1 cellular context compared by ENCODE assay signal in genomic region chr20:48638546-48638945, GRCh38.
TF ChIP-seq lines count a peak whose summit lies in the region.

No MANE protein-coding gene starts in this region.

TF ChIP-seq in GM23338, 12 proteins besides CTCF, POLR2A, EP300 and RAD21:
- TF ChIP-seq CREB1 (CRISPR knock-in tag; IDR thresholded peaks at IDR 0.05; ENCODE audit: low read depth), result no peak
TF ChIP-seq in GM23338: peak in this region for 0.
